In the genomic region with DNA sequence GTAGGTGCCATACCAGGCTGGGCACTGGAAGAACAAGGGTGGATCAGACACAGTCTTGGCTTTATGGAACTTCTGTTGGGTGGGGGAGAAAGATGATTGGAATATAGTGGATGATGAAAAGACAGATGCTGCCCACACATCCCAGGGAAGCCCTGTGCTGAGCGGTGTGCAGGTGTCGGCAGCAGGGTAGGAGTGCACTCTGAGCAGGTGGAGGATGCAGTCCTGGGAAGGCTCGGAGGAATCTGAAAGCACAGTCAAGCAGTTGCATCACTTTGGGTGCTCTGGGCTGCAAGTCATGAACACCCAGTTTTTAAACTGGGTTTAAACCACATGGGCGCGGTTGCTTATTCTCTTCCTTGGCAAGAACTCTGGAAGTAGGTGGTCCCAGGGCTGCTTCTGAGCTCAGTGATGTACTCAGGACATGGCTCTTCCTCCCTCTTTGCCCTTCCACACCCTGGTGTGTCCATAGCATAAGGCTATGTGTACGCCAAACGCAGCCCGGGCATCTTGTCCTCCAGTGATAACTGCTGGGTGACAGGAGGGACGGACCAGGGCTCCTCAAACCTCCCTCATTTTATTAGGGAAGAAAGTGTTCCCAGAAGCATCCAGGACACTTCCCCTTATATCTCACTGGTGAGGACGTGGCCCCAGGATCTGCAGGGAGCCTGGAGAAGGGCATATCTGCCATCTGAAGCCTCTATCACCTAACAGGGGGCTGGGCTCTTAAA, we compare ENCODE assay signal across 15 cellular contexts.
DNase-seq lines count a peak whose midpoint lies in the region; ATAC-seq and TF ChIP-seq lines count a peak whose summit lies in the region.
"Had no signal": no experiment of that assay in that cellular context is flagged by ENCODE, and none has a peak within 500 bp of the region (broad histone marks: within the 10 kb centered on the region; RNA-seq: fewer than 3 reads in every experiment).

No MANE protein-coding gene starts in this region.

- peaks cover 13 to 19% (median 18%) of the 10 kb centered on the region in 3 donors for H3K27me3 Mint-ChIP-seq in CD14-positive monocyte (ENCODE audit: low read depth in 3 of 3)
- H3K27me3 Mint-ChIP-seq in activated naive CD8-positive, alpha-beta T cell: peaks cover 30% of the 10 kb centered on the region
- peaks cover 50 to 73% of the 10 kb centered on the region in 2 donors for H3K27me3 Mint-ChIP-seq in natural killer cell treated with Interleukin-12 subunit alpha and Interleukin-12 subunit beta and Interleukin-15 and Interleukin-18, amount 100 ng/mL, for 72 hours

- CTCF ChIA-PET in HEK293 (lab: Yijun Ruan, JAX): interaction anchor here (1.9 kb wide), 1 partner anchor 297 kb away, joined by 4 read pairs; no protein-coding TSS in a partner anchor

- TF ChIP-seq CTCF in CD14-positive monocyte (IDR thresholded peaks at IDR 0.05) (no peak), HEK293 (tag by site-specific recombination; IDR thresholded peaks at IDR 0.05) (no peak)

- peak overlapping the region; percentile 69; the same call in 1 of the 2 replicates for H3K27ac ChIP-seq in HEK293 (ENCODE audit: extremely low read depth, low read depth, low read length)
- H3K27ac ChIP-seq: parathyroid adenoma had no signal

- no peaks in the 10 kb centered on the region for H3K9me3 ChIP-seq in HEK293 (ENCODE audit: control insufficient read depth, insufficient read depth, low read depth, low read length)
- H3K9me3 ChIP-seq: adrenal gland had no signal

- H3K4me1 ChIP-seq in HEK293 (ENCODE audit: control insufficient read depth, insufficient read depth, low read length): peaks cover 40% of the 10 kb centered on the region

- no peaks in the 10 kb centered on the region for H3K36me3 ChIP-seq in HEK293 (ENCODE audit: control insufficient read depth in 2 of 2, insufficient read depth in 1 of 2, low read length in 2 of 2)
- H3K36me3 ChIP-seq: adrenal gland had no signal

- peak overlapping the region; percentile 67 to 86 for H3K4me3 Mint-ChIP-seq in CD14-positive monocyte
- peak overlapping the region; percentile 71 for H3K4me3 Mint-ChIP-seq in activated naive CD8-positive, alpha-beta T cell
- peak overlapping the region; percentile 75 for H3K4me3 Mint-ChIP-seq in natural killer cell treated with Interleukin-12 subunit alpha and Interleukin-12 subunit beta and Interleukin-15 and Interleukin-18, amount 100 ng/mL, for 72 hours

- POLR2A ChIA-PET in HEK293 (lab: Yijun Ruan, JAX): interaction anchor here (1.0 to 1.3 kb wide), 3 partner anchors 31 to 77 kb away, joined by 3 read pairs; no protein-coding TSS in a partner anchor

- H3K36me3 Mint-ChIP-seq in CD14-positive monocyte: peaks cover 6 to 33% of the 10 kb centered on the region in 2 donors
- H3K36me3 Mint-ChIP-seq in activated naive CD8-positive, alpha-beta T cell: peaks cover 8% of the 10 kb centered on the region
- H3K36me3 Mint-ChIP-seq in natural killer cell treated with Interleukin-12 subunit alpha and Interleukin-12 subunit beta and Interleukin-15 and Interleukin-18, amount 100 ng/mL, for 72 hours: no peaks in the 10 kb centered on the region

- H3K4me3 ChIP-seq in HEK293 (ENCODE audit: low read depth, low read length): no peak overlapping the region
- H3K4me3 ChIP-seq: adrenal gland, GM12878 had no signal

- intact Hi-C loops in CD14-positive monocyte (cut with micrococcal nuclease): loop anchor here (5.0 to 10.0 kb wide), 3 partner anchors 44 to 119 kb away; no protein-coding TSS in a partner anchor

- no peak for ATAC-seq in natural killer cell treated with Interleukin-12 subunit alpha and Interleukin-12 subunit beta and Interleukin-15 and Interleukin-18, amount 100 ng/mL, for 72 hours
- ATAC-seq in HG03280 (IDR thresholded peaks at IDR 0.05; ENCODE audit: unreplicated experiment) (no peak), HG03342 (IDR thresholded peaks at IDR 0.05; ENCODE audit: unreplicated experiment) (no peak)

- H3K27ac Mint-ChIP-seq in CD14-positive monocyte: peak overlapping the region; percentile 94 to 99 (median 96)
- H3K27ac Mint-ChIP-seq in activated naive CD8-positive, alpha-beta T cell: no peak overlapping the region
- peak overlapping the region; percentile 58 to 67 for H3K27ac Mint-ChIP-seq in natural killer cell treated with Interleukin-12 subunit alpha and Interleukin-12 subunit beta and Interleukin-15 and Interleukin-18, amount 100 ng/mL, for 72 hours

- peaks cover 1 to 9% (median 6%) of the 10 kb centered on the region in 7 donors for H3K9me3 Mint-ChIP-seq in CD14-positive monocyte
- H3K9me3 Mint-ChIP-seq in activated naive CD8-positive, alpha-beta T cell (ENCODE audit: low read depth): no peaks in the 10 kb centered on the region
- H3K9me3 Mint-ChIP-seq in natural killer cell treated with Interleukin-12 subunit alpha and Interleukin-12 subunit beta and Interleukin-15 and Interleukin-18, amount 100 ng/mL, for 72 hours: no peaks in the 10 kb centered on the region

- DNase-seq in CD14-positive monocyte (ENCODE audit: low spot score) (no peak), NCI-H774 (lab: John Stamatoyannopoulos, UW) (no peak)
- no peak for DNase-seq in natural killer cell treated with Interleukin-12 subunit alpha and Interleukin-12 subunit beta and Interleukin-15 and Interleukin-18, amount 100 ng/mL, for 72 hours (ENCODE audit: low spot score)
- DNase-seq in activated CD4-positive, CD25-positive, alpha-beta regulatory T cell (lab: John Stamatoyannopoulos, UW): no peak
- DNase-seq: kidney, midbrain, NCI-H1694, NCI-H524 had no signal

- peaks cover 80% of the 10 kb centered on the region for H3K4me1 Mint-ChIP-seq in CD14-positive monocyte
- H3K4me1 Mint-ChIP-seq in activated naive CD8-positive, alpha-beta T cell (ENCODE audit: low read depth): peaks cover 58% of the 10 kb centered on the region
- peaks cover 60 to 65% of the 10 kb centered on the region in 2 donors for H3K4me1 Mint-ChIP-seq in natural killer cell treated with Interleukin-12 subunit alpha and Interleukin-12 subunit beta and Interleukin-15 and Interleukin-18, amount 100 ng/mL, for 72 hours (ENCODE audit: low read depth in 2 of 2)

TF ChIP-seq in HEK293, 187 proteins besides CTCF, POLR2A, EP300 and RAD21:
- TF ChIP-seq ZXDB (tag by site-specific recombination; IDR thresholded peaks at IDR 0.05) (no peak), ZNF596 (tag by site-specific recombination; IDR thresholded peaks at IDR 0.05) (no peak), HOXC10 (CRISPR knock-in tag; IDR thresholded peaks at IDR 0.05) (no peak), ZNF174 (tag by site-specific recombination; IDR thresholded peaks at IDR 0.05) (no peak), KLF10 (tag by site-specific recombination; IDR thresholded peaks at IDR 0.05) (no peak), ZIC2 (tag by site-specific recombination; IDR thresholded peaks at IDR 0.05) (peak; percentile 6), ZNF600 (tag by site-specific recombination; IDR thresholded peaks at IDR 0.05) (peak; percentile 78), ZFHX2 (tag by site-specific recombination; conservative IDR thresholded peaks at IDR 0.05) (0 out of 2 replicates have a peak, but pooled peaks have one; percentile 24)
- TF ChIP-seq, protein P1, sequence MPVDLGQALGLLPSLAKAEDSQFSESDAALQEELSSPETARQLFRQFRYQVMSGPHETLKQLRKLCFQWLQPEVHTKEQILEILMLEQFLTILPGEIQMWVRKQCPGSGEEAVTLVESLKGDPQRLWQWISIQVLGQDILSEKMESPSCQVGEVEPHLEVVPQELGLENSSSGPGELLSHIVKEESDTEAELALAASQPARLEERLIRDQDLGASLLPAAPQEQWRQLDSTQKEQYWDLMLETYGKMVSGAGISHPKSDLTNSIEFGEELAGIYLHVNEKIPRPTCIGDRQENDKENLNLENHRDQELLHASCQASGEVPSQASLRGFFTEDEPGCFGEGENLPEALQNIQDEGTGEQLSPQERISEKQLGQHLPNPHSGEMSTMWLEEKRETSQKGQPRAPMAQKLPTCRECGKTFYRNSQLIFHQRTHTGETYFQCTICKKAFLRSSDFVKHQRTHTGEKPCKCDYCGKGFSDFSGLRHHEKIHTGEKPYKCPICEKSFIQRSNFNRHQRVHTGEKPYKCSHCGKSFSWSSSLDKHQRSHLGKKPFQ (tag by site-specific recombination; IDR thresholded peaks at IDR 0.05): no peak
- TF ChIP-seq, protein P2, sequence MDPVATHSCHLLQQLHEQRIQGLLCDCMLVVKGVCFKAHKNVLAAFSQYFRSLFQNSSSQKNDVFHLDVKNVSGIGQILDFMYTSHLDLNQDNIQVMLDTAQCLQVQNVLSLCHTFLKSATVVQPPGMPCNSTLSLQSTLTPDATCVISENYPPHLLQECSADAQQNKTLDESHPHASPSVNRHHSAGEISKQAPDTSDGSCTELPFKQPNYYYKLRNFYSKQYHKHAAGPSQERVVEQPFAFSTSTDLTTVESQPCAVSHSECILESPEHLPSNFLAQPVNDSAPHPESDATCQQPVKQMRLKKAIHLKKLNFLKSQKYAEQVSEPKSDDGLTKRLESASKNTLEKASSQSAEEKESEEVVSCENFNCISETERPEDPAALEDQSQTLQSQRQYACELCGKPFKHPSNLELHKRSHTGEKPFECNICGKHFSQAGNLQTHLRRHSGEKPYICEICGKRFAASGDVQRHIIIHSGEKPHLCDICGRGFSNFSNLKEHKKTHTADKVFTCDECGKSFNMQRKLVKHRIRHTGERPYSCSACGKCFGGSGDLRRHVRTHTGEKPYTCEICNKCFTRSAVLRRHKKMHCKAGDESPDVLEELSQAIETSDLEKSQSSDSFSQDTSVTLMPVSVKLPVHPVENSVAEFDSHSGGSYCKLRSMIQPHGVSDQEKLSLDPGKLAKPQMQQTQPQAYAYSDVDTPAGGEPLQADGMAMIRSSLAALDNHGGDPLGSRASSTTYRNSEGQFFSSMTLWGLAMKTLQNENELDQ (tag by site-specific recombination; IDR thresholded peaks at IDR 0.05; ENCODE audit: low read depth): no peak
